ENCODE assay signal across 17 cellular contexts in genomic region chr7:101739757-101740398, GRCh38.
DNase-seq lines count a peak whose midpoint lies in the region; ATAC-seq, FAIRE-seq and TF ChIP-seq lines count a peak whose summit lies in the region.
"Had no signal": no experiment of that assay in that cellular context is flagged by ENCODE, and none has a peak within 500 bp of the region (broad histone marks: within the 10 kb centered on the region; RNA-seq: fewer than 3 reads in every experiment).

No MANE protein-coding gene starts in this region.

- peak overlapping the region; percentile 38 for H3K9ac ChIP-seq in HUES6 (ENCODE audit: low read length)

- DNase-seq in DMS153 treated with DMSO at 0.1 percent for 48 hours (lab: John Stamatoyannopoulos, UW; ENCODE audit: unreplicated experiment) (peak; percentile 28), SW480 (ENCODE audit: low spot score) (peak; percentile 43), mucosa of descending colon (peak in 1 of 3 donors; percentile 40), D721Med (ENCODE audit: insufficient read length, low spot score) (no peak), superior temporal gyrus (ENCODE audit: extremely low spot score) (no peak)
- DNase-seq: activated CD4-positive, alpha-beta T cell treated with anti-CD3 and anti-CD28 coated beads for 1 hour; activated T-cell treated with anti-CD3 and anti-CD28 coated beads, Interleukin-2, amount 50 U/mL, for 72 hours; anterior cingulate cortex; CD4-positive, alpha-beta memory T cell; effector CD8-positive, alpha-beta T cell; foreskin fibroblast; NCI-H1436; substantia nigra had no signal

- no peak for TF ChIP-seq CTCF in mucosa of descending colon (IDR thresholded peaks at IDR 0.05)
- no peak for TF ChIP-seq CTCF in D721Med (IDR thresholded peaks at IDR 0.05; ENCODE audit: insufficient read depth, missing control alignments)

- 0 out of 2 replicates have a peak overlapping the region, but pooled peaks have one; percentile 43 for H3K27ac ChIP-seq in HUES6 (ENCODE audit: low read depth, low read length)
- H3K27ac ChIP-seq: skin epidermis had no signal

- no peaks in the 10 kb centered on the region for H3K9me3 ChIP-seq in HUES6 (ENCODE audit: control insufficient read depth, insufficient read depth, low read depth, low read length)
- no peaks in the 10 kb centered on the region for H3K9me3 ChIP-seq in mucosa of descending colon

- H3K4me1 ChIP-seq in HUES6 (ENCODE audit: control insufficient read depth, insufficient read depth, low read length) (peaks cover 23% of the 10 kb centered on the region), mucosa of descending colon (ENCODE audit: low read depth) (peaks cover 11% of the 10 kb centered on the region)

- H3K4me3 ChIP-seq in HUES6 (ENCODE audit: low read depth, low read length) (no peak overlapping the region), mucosa of descending colon (no peak overlapping the region)
- H3K4me3 ChIP-seq: skin epidermis had no signal

- H3K36me3 ChIP-seq in HUES6 (ENCODE audit: control insufficient read depth, insufficient read depth, low read length) (no peaks in the 10 kb centered on the region), mucosa of descending colon (ENCODE audit: low read depth) (no peaks in the 10 kb centered on the region)

- intact Hi-C loops in mucosa of descending colon (cut with DNase I, micrococcal nuclease) = no loop called here

- ATAC-seq in mucosa of descending colon (peak; percentile 65), HG02610 (IDR thresholded peaks at IDR 0.05; ENCODE audit: unreplicated experiment) (no peak), GM21737 (IDR thresholded peaks at IDR 0.05; ENCODE audit: unreplicated experiment) (no peak)

- no peak for FAIRE-seq in D721Med (lab: Jason Lieb, UNC)

- H3K27me3 ChIP-seq in HUES6 (ENCODE audit: control insufficient read depth, insufficient read depth, low read length) = no peaks in the 10 kb centered on the region

Comparison
In these comparisons a context has a peak if more than half of its experiments do, and no peak if none do; other contexts are left out.
1. DNase-seq: peak in DMS153 treated with DMSO at 0.1 percent for 48 hours (single experiment) and SW480 (single experiment); none in D721Med (single experiment) and superior temporal gyrus (single experiment).